Comparison of ENCODE assay signal across 9 cellular contexts in genomic region chr20:31663838-31664695, GRCh38. TPM values are rescaled to one million over a fixed set of nuclear protein-coding genes. Genes with fewer than 3 reads are reported as not detected.
DNase-seq lines count a peak whose midpoint lies in the region; TF ChIP-seq lines count a peak whose summit lies in the region.
"Had no signal": no experiment of that assay in that cellular context is flagged by ENCODE, and none has a peak within 500 bp of the region (broad histone marks: within the 10 kb centered on the region; RNA-seq: fewer than 3 reads in every experiment).

No MANE protein-coding gene starts in this region.

- CTCF ChIA-PET in RWPE1 (lab: Yijun Ruan, JAX) = interaction anchor here (0.9 to 11.0 kb wide), 5 partner anchors 20 to 64 kb away, joined by 3 to 163 read pairs (median 5); partner anchors contain the start of gene BCL2L1

- no peak for TF ChIP-seq CTCF in RWPE1 (conservative IDR thresholded peaks at IDR 0.05; ENCODE audit: low read depth)
- no peak for TF ChIP-seq CTCF in hepatocyte (IDR thresholded peaks at IDR 0.05; ENCODE audit: poor library complexity)
- no peak for TF ChIP-seq CTCF in brain microvascular endothelial cell (IDR thresholded peaks at IDR 0.05; ENCODE audit: low read depth, low read length, missing control alignments)

- peaks cover 42% of the 10 kb centered on the region for H3K79me2 ChIP-seq in hepatocyte

- peak overlapping the region; percentile 71 for H3K27ac ChIP-seq in RWPE1
- peak overlapping the region; percentile 76 for H3K27ac ChIP-seq in hepatocyte
- peak overlapping the region; percentile 84 for H3K27ac ChIP-seq in substantia nigra (ENCODE audit: low read depth, low read length, poor library complexity, severe bottlenecking)
- no peak overlapping the region for H3K27ac ChIP-seq in brain microvascular endothelial cell

- H3K4me3 ChIP-seq in hepatocyte (no peak overlapping the region), brain microvascular endothelial cell (ENCODE audit: low read depth, low read length) (no peak overlapping the region)

- H2AFZ ChIP-seq in hepatocyte = no peak overlapping the region

- H4K20me1 ChIP-seq in hepatocyte (ENCODE audit: insufficient read depth, poor library complexity, severe bottlenecking) = peaks cover 11% of the 10 kb centered on the region

- no peaks in the 10 kb centered on the region for H3K9me2 ChIP-seq in hepatocyte (replicated peaks; ENCODE audit: insufficient read depth)

- H3K9me3 ChIP-seq in hepatocyte (ENCODE audit: low read depth) = no peaks in the 10 kb centered on the region

- H3K4me1 ChIP-seq in hepatocyte (ENCODE audit: insufficient read depth) = peaks cover 40% of the 10 kb centered on the region

- WGBS in hepatocyte (ENCODE audit: low lambda C conversion rate, missing lambda C conversion rate) = 56% methylated on average over 11 of the region's 11 CpGs

- H3K4me2 ChIP-seq in hepatocyte = peak overlapping the region; percentile 28

- POLR2A ChIA-PET in RWPE1 (lab: Yijun Ruan, JAX; ENCODE audit: low non-redundant PET) = interaction anchor here (0.7 to 1.2 kb wide), 3 partner anchors 58 to 117 kb away, joined by 3 to 4 read pairs (median 3); partner anchors contain the start of gene BCL2L1

- DNase-seq in SHP77 (lab: John Stamatoyannopoulos, UW) = peak; percentile 56 to 61
- no peak for DNase-seq in SHP77 treated with DMSO at 0.1 percent for 48 hours (lab: John Stamatoyannopoulos, UW)
- no peak for DNase-seq in RWPE1 (ENCODE audit: low spot score)
- peak; percentile 79 for DNase-seq in hepatocyte (ENCODE audit: low spot score)
- peak in 33 of 49 donors; percentile 24 to 78 (median 45) for DNase-seq in substantia nigra (lab: John Stamatoyannopoulos, UW)
- no peak for DNase-seq in central memory CD4-positive, alpha-beta T cell
- DNase-seq in brain microvascular endothelial cell = no peak
- DNase-seq in stimulated activated naive CD4-positive, alpha-beta T cell (lab: John Stamatoyannopoulos, UW) = no peak
- DNase-seq: kidney glomerular epithelial cell had no signal

- in situ Hi-C loops in brain microvascular endothelial cell (cut with HindIII; ENCODE audit: low pct_ligation_motif_present, low sequenced_read_pairs) = no loop called here

- H3K27me3 ChIP-seq in hepatocyte (no peaks in the 10 kb centered on the region), brain microvascular endothelial cell (replicated peaks) (no peaks in the 10 kb centered on the region)

- no peaks in the 10 kb centered on the region for H3K36me3 ChIP-seq in hepatocyte (replicated peaks; ENCODE audit: insufficient read depth, low read depth)
- H3K36me3 ChIP-seq in brain microvascular endothelial cell (replicated peaks) = peaks cover 25% of the 10 kb centered on the region

RNA-seq across cellular contexts. Expression of gene COX4I2, which starts 26.4 kb away (rescaled TPM):
- 0.68 and 3.6 TPM in 2 replicates for total RNA-seq in hepatocyte
- polyA plus RNA-seq in hepatocyte = 0.37 and 3.3 TPM in 2 replicates

RNA-seq across cellular contexts. Expression of gene BCL2L1, which starts 58.6 kb away (rescaled TPM):
- 139 and 145 TPM in 2 replicates for total RNA-seq in hepatocyte
- 104 and 108 TPM in 2 replicates for polyA plus RNA-seq in hepatocyte

RNA-seq across cellular contexts. Expression of gene ID1, which starts 59.0 kb away (rescaled TPM):
- 616 and 651 TPM in 2 replicates for total RNA-seq in hepatocyte
- polyA plus RNA-seq in hepatocyte = 310 and 388 TPM in 2 replicates

Comparison
In these comparisons a context has a peak if more than half of its experiments do, and no peak if none do; other contexts are left out.
1. DNase-seq: peak in SHP77 (2 of 2), hepatocyte (single experiment) and substantia nigra (33 of 49); none in SHP77 treated with DMSO at 0.1 percent for 48 hours (single experiment), RWPE1 (single experiment), central memory CD4-positive, alpha-beta T cell (single experiment), brain microvascular endothelial cell (single experiment) and stimulated activated naive CD4-positive, alpha-beta T cell (0 of 6).